ENCODE assay signal across 8 cellular contexts in genomic region chr19:6048808-6049405, GRCh38.
A peak's percentile ranks its signal among the peaks of the same experiment; 100 is the strongest.
DNase-seq lines count a peak whose midpoint lies in the region; ATAC-seq and TF ChIP-seq lines count a peak whose summit lies in the region.

No MANE protein-coding gene starts in this region.

- H3K9me3 ChIP-seq in HEK293 (ENCODE audit: control insufficient read depth, insufficient read depth, low read depth, low read length) (no peaks in the 10 kb centered on the region), left lung (no peaks in the 10 kb centered on the region)

- DNase-seq in NCI-H345 treated with DMSO at 0.1 percent for 48 hours (lab: John Stamatoyannopoulos, UW; ENCODE audit: unreplicated experiment) (peak; percentile 53), cerebellar cortex (ENCODE audit: low spot score) (peak; percentile 83), left lung (peak; percentile 76 to 90)
- peak; percentile 70 for DNase-seq in activated CD4-positive, alpha-beta T cell treated with anti-CD3 and anti-CD28 coated beads for 1 hour
- peak; percentile 62 to 69 for DNase-seq in stimulated activated CD4-positive, alpha-beta T cell treated with anti-CD3 and anti-CD28 coated beads, Interleukin-4, amount 100 ng/mL, for 48 hours (ENCODE audit: low read depth in 2 of 2)

- H3K4me3 ChIP-seq in HEK293 (ENCODE audit: low read depth, low read length) = no peak overlapping the region
- H3K4me3 ChIP-seq in left lung = no peak overlapping the region

- TF ChIP-seq CTCF in C4-2B (conservative IDR thresholded peaks at IDR 0.05) = peak; percentile 92
- peak; percentile 52; the same call in 1 of the 2 replicates for TF ChIP-seq CTCF in HEK293 (tag by site-specific recombination; IDR thresholded peaks at IDR 0.05)
- peak; percentile 83 to 89 for TF ChIP-seq CTCF in left lung (IDR thresholded peaks at IDR 0.05)

- H3K4me1 ChIP-seq in HEK293 (ENCODE audit: control insufficient read depth, insufficient read depth, low read length) (no peaks in the 10 kb centered on the region), left lung (peaks cover 11 to 21% of the 10 kb centered on the region in 2 donors)

- POLR2A ChIA-PET in HEK293 (lab: Yijun Ruan, JAX) = interaction anchor here (0.8 to 1.0 kb wide), 2 partner anchors 59 to 77 kb away, joined by 3 read pairs; no protein-coding TSS in a partner anchor

- intact Hi-C loops in left lung (cut with DNase I) = loop anchor here in 1 of 2 donors (2.0 kb wide), 1 partner anchor 76 kb away; no protein-coding TSS in a partner anchor

- CTCF ChIA-PET in HEK293 (lab: Yijun Ruan, JAX) = interaction anchor here (0.6 to 3.5 kb wide), 38 partner anchors 8 to 1048 kb away, joined by 3 to 95 read pairs (median 4); no protein-coding TSS in a partner anchor

- H3K36me3 ChIP-seq in HEK293 (ENCODE audit: control insufficient read depth in 2 of 2, insufficient read depth in 1 of 2, low read length in 2 of 2) = no peaks in the 10 kb centered on the region
- peaks cover 0 to 12% of the 10 kb centered on the region in 2 donors for H3K36me3 ChIP-seq in left lung

- no peaks in the 10 kb centered on the region for H3K27me3 ChIP-seq in left lung

- no peak overlapping the region for H3K27ac ChIP-seq in C4-2B
- no peak overlapping the region for H3K27ac ChIP-seq in HEK293 (ENCODE audit: extremely low read depth, low read depth, low read length)
- H3K27ac ChIP-seq in left lung = no peak overlapping the region

- peak; percentile 98 for ATAC-seq in left lung
- no peak for ATAC-seq in HG03095 (IDR thresholded peaks at IDR 0.05; ENCODE audit: unreplicated experiment)

TF ChIP-seq in HEK293, 187 proteins besides CTCF, POLR2A, EP300 and RAD21:
- TF ChIP-seq, protein P1, sequence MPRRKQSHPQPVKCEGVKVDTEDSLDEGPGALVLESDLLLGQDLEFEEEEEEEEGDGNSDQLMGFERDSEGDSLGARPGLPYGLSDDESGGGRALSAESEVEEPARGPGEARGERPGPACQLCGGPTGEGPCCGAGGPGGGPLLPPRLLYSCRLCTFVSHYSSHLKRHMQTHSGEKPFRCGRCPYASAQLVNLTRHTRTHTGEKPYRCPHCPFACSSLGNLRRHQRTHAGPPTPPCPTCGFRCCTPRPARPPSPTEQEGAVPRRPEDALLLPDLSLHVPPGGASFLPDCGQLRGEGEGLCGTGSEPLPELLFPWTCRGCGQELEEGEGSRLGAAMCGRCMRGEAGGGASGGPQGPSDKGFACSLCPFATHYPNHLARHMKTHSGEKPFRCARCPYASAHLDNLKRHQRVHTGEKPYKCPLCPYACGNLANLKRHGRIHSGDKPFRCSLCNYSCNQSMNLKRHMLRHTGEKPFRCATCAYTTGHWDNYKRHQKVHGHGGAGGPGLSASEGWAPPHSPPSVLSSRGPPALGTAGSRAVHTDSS (tag by site-specific recombination; IDR thresholded peaks at IDR 0.05) = no peak
- peak; percentile 96 for TF ChIP-seq ZNF654 (tag by site-specific recombination; IDR thresholded peaks at IDR 0.05; ENCODE audit: low read depth)
- TF ChIP-seq ZNF138 (tag by site-specific recombination; IDR thresholded peaks at IDR 0.05; ENCODE audit: borderline replicate concordance) = no peak
- no peak for TF ChIP-seq ZNF600 (tag by site-specific recombination; IDR thresholded peaks at IDR 0.05)
- TF ChIP-seq SETDB1 (IDR thresholded peaks at IDR 0.05; ENCODE audit: insufficient read length, low read length) = no peak
- TF ChIP-seq HIC1 (tag by site-specific recombination; IDR thresholded peaks at IDR 0.05) = no peak
- TF ChIP-seq ZNF629 (tag by site-specific recombination; IDR thresholded peaks at IDR 0.05) = no peak
- TF ChIP-seq ZFHX2 (tag by site-specific recombination; conservative IDR thresholded peaks at IDR 0.05) = 0 out of 2 replicates have a peak, but pooled peaks have one; percentile 27
- TF ChIP-seq ZNF707 (tag by site-specific recombination; IDR thresholded peaks at IDR 0.05) = no peak
- TF ChIP-seq KLF8 (tag by site-specific recombination; IDR thresholded peaks at IDR 0.05) = 0 out of 2 replicates have a peak, but pooled peaks have one; percentile 26
- TF ChIP-seq ZNF398 (tag by site-specific recombination; IDR thresholded peaks at IDR 0.05) = no peak
- TF ChIP-seq ZNF416 (tag by site-specific recombination; IDR thresholded peaks at IDR 0.05) = no peak
- 0 out of 2 replicates have a peak, but pooled peaks have one; percentile 21 for TF ChIP-seq KLF1 (tag by site-specific recombination; IDR thresholded peaks at IDR 0.05)
- TF ChIP-seq GLIS1 (tag by site-specific recombination; IDR thresholded peaks at IDR 0.05) = no peak
- no peak for TF ChIP-seq ZNF133 (tag by site-specific recombination; IDR thresholded peaks at IDR 0.05)
- TF ChIP-seq ZNF324 (tag by site-specific recombination; IDR thresholded peaks at IDR 0.05) = no peak
- TF ChIP-seq ZNF354C (tag by site-specific recombination; IDR thresholded peaks at IDR 0.05; ENCODE audit: borderline replicate concordance, low read depth) = no peak
- TF ChIP-seq ZNF660 (tag by site-specific recombination; IDR thresholded peaks at IDR 0.05) = no peak
- TF ChIP-seq, protein P2, sequence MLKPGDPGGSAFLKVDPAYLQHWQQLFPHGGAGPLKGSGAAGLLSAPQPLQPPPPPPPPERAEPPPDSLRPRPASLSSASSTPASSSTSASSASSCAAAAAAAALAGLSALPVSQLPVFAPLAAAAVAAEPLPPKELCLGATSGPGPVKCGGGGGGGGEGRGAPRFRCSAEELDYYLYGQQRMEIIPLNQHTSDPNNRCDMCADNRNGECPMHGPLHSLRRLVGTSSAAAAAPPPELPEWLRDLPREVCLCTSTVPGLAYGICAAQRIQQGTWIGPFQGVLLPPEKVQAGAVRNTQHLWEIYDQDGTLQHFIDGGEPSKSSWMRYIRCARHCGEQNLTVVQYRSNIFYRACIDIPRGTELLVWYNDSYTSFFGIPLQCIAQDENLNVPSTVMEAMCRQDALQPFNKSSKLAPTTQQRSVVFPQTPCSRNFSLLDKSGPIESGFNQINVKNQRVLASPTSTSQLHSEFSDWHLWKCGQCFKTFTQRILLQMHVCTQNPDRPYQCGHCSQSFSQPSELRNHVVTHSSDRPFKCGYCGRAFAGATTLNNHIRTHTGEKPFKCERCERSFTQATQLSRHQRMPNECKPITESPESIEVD (tag by site-specific recombination; IDR thresholded peaks at IDR 0.05) = no peak
- TF ChIP-seq ZNF555 (tag by site-specific recombination; conservative IDR thresholded peaks at IDR 0.05) = no peak
- TF ChIP-seq ZNF626 (tag by site-specific recombination; IDR thresholded peaks at IDR 0.05) = no peak
- TF ChIP-seq ZNF785 (tag by site-specific recombination; IDR thresholded peaks at IDR 0.05) = no peak
- TF ChIP-seq ZNF658 (tag by site-specific recombination; IDR thresholded peaks at IDR 0.05) = no peak
- peak; percentile 36; the same call in 1 of the 2 replicates for TF ChIP-seq ZNF2 (tag by site-specific recombination; IDR thresholded peaks at IDR 0.05)
- no peak for TF ChIP-seq ZNF202 (tag by site-specific recombination; IDR thresholded peaks at IDR 0.05; ENCODE audit: borderline replicate concordance)
TF ChIP-seq in HEK293: peak in this region for 5.
